In the genomic region with DNA sequence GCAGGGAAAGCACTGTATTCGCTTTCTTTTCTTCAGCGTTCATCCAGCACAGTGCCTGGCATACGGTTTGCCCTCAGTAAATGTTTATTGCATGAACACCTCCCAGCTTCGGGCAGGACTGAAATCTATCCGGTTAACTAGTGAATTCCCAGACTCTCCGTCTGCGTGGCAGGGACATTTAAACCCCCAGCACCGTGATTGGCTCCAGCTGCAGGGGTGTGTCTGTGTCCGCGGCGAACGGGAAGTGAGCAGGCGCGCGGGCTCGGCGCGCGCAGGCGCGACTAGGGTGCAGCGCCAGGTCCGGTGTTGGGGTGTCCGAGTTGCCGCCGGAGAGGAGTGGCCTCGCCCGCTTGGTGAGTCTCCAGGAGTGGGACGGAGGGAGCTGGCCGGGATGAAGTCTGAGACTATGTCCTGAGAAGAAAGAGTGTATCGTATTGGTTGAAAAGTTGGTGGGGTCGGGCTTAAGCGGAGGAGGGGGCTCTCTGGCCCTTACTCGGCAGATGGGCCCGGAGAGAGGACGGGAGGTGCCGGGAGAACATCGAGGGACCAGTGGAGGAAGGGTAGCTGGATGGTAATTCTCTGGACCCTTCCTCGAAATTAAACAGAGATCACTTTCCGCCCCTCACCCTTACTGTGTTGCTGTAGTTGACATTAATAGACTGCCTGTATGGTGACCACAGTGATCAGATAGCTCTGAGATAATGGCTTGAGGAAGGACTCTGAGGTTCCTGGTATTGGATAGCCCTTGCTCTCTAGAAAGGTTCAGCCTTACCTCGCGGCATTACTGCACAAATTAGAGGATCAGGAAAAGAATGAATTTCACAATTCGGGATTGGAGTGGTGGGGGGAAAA, we compare ENCODE assay signal across 8 cellular contexts.
DNase-seq lines count a peak whose midpoint lies in the region; ATAC-seq and TF ChIP-seq lines count a peak whose summit lies in the region.

A gene (plus strand): TSS at position 274 of the 852 bp plus-strand sequence. CDS start 16,213 bp downstream, outside the sequence.

- no peaks in the 10 kb centered on the region for H3K9me3 Mint-ChIP-seq in activated naive CD4-positive, alpha-beta T cell treated with anti-CD3 and anti-CD28 coated beads, Interleukin-2, amount 50 U/mL, for 24 hours

- ATAC-seq in HG02571 (IDR thresholded peaks at IDR 0.05; ENCODE audit: unreplicated experiment) (peak; percentile 79), SK-N-SH treated with all-trans-retinoic acid at 6 μM for 48 hours (peak; percentile 93)

- H3K27me3 Mint-ChIP-seq in activated naive CD4-positive, alpha-beta T cell treated with anti-CD3 and anti-CD28 coated beads, Interleukin-2, amount 50 U/mL, for 24 hours = no peaks in the 10 kb centered on the region

- H3K4me1 Mint-ChIP-seq in activated naive CD4-positive, alpha-beta T cell treated with anti-CD3 and anti-CD28 coated beads, Interleukin-2, amount 50 U/mL, for 24 hours = peaks cover 76% of the 10 kb centered on the region

- peak within 1 kb of the TSS; percentile 97 for H3K27ac Mint-ChIP-seq in activated naive CD4-positive, alpha-beta T cell treated with anti-CD3 and anti-CD28 coated beads, Interleukin-2, amount 50 U/mL, for 24 hours

- H3K4me3 Mint-ChIP-seq in activated naive CD4-positive, alpha-beta T cell treated with anti-CD3 and anti-CD28 coated beads, Interleukin-2, amount 50 U/mL, for 24 hours = peak within 1 kb of the TSS; percentile 100

- DNase-seq in GM03348 (ENCODE audit: low spot score) (peak; percentile 97), NCI-H1048 (lab: John Stamatoyannopoulos, UW) (peak; percentile 74), globus pallidus (ENCODE audit: low spot score) (peak; percentile 92), nucleus accumbens (lab: John Stamatoyannopoulos, UW) (peak in 55 of 56 donors; percentile 59 to 94 (median 87)), superior temporal gyrus (ENCODE audit: extremely low spot score) (peak; percentile 93)

- peaks cover 3% of the 10 kb centered on the region for H3K36me3 Mint-ChIP-seq in activated naive CD4-positive, alpha-beta T cell treated with anti-CD3 and anti-CD28 coated beads, Interleukin-2, amount 50 U/mL, for 24 hours

TF ChIP-seq in SK-N-SH treated with all-trans-retinoic acid at 6 μM for 48 hours, 23 proteins besides CTCF, POLR2A, EP300 and RAD21:
- peak; percentile 93 for TF ChIP-seq ZFP3 (CRISPR knock-in tag; IDR thresholded peaks at IDR 0.05)
- no peak for TF ChIP-seq ARNTL (CRISPR knock-in tag; IDR thresholded peaks at IDR 0.05; ENCODE audit: borderline replicate concordance, low read depth)

Comparison
In these comparisons a context has a peak if more than half of its experiments do, and no peak if none do; other contexts are left out.
1. Peak in every context shown above with its lines: DNase-seq and ATAC-seq.